In the genomic region with DNA sequence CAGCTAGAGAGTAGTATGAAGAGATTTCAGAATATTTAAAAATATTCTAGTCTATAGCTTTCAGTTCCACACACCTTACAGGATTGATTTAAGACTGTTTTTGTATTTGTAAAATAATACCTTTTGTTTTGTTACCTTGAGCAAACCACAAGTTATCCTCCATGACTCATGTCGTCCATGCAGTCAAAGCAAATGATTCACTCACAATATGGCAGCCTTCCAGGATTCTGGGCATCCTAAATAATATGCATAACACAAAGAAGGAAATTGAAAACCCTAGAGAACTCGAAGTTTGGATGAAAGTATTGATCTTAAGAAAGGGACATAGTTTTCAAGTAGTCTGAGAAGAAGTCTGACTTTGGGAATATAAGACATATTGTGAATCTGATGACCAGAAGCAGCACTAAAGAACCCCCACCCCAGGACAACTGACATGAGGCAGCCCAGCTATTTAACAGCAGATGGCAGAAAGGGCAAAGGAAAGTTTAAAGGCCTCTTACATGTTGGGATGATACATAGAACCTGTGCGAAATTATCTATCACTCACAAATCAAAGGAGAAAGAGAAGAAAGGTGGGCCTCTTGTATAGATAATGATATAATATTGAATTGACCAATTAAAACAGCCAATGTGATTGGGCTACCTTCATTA, we compare ENCODE assay signal across 13 cellular contexts.
A peak's percentile ranks its signal among the peaks of the same experiment; 100 is the strongest.
DNase-seq lines count a peak whose midpoint lies in the region; ATAC-seq and TF ChIP-seq lines count a peak whose summit lies in the region.
"Had no signal": no experiment of that assay in that cellular context is flagged by ENCODE, and none has a peak within 500 bp of the region (broad histone marks: within the 10 kb centered on the region; RNA-seq: fewer than 3 reads in every experiment).

No MANE protein-coding gene starts in this region.

- no peak overlapping the region for H3K4me3 ChIP-seq in SU-DHL-6 (ENCODE audit: insufficient read depth, low read length, poor library complexity, severe bottlenecking)
- no peak overlapping the region for H3K4me3 ChIP-seq in heart left ventricle
- H3K4me3 ChIP-seq: transverse colon had no signal

- no peak overlapping the region for H3K4me2 ChIP-seq in SU-DHL-6 (ENCODE audit: low read depth, low read length, poor library complexity, severe bottlenecking)

- intact Hi-C loops in heart left ventricle (cut with DNase I) (no loop called here), posterior cingulate gyrus (cut with DNase I) (no loop called here)

- 61 to 66% (median 63%) methylated on average over 3 of the region's 3 CpGs for WGBS in heart left ventricle, 4 donors

- no peaks in the 10 kb centered on the region for H3K4me1 ChIP-seq in heart left ventricle
- H3K4me1 ChIP-seq: transverse colon had no signal

- DNase-seq in COLO668 (lab: John Stamatoyannopoulos, UW; ENCODE audit: unreplicated experiment) = peak; percentile 38
- DNase-seq in HT1080 (ENCODE audit: low read depth) = peak; percentile 88
- DNase-seq in glomerular endothelial cell (ENCODE audit: extremely low read depth, low read depth, low spot score) = peak; percentile 50
- no peak for DNase-seq in heart left ventricle
- no peak for DNase-seq in activated T-cell treated with anti-CD3 and anti-CD28 coated beads, Interleukin-2, amount 50 U/mL, for 48 hours
- no peak for DNase-seq in posterior cingulate gyrus
- no peak for DNase-seq in activated naive CD4-positive, alpha-beta T cell treated with anti-CD3 and anti-CD28 coated beads, Interleukin-2, amount 50 U/mL, for 16 hours
- DNase-seq: activated CD4-positive, alpha-beta T cell treated with anti-CD3 and anti-CD28 coated beads for 36 hours; activated naive CD8-positive, alpha-beta T cell treated with anti-CD3 and anti-CD28 coated beads, Interleukin-2, amount 10 ng/mL, durations not matched to agents 7 days and 5 days; CD4-positive, CD25-positive, alpha-beta regulatory T cell; stimulated activated CD4-positive, alpha-beta T cell treated with anti-CD3 and anti-CD28 coated beads, Interleukin-4, amount 100 ng/mL, for 24 hours; transverse colon had no signal

- H3K9me2 ChIP-seq in SU-DHL-6 (replicated peaks; ENCODE audit: insufficient read depth, low read length) = no peaks in the 10 kb centered on the region

- H3K36me3 ChIP-seq in SU-DHL-6 (ENCODE audit: low read length) = no peaks in the 10 kb centered on the region
- H3K36me3 ChIP-seq in heart left ventricle = no peaks in the 10 kb centered on the region
- H3K36me3 ChIP-seq: transverse colon had no signal

- no peak overlapping the region for H3K27ac ChIP-seq in SU-DHL-6 (ENCODE audit: low read depth, low read length)
- no peak overlapping the region for H3K27ac ChIP-seq in heart left ventricle
- H3K27ac ChIP-seq: transverse colon had no signal

- peak overlapping the region; percentile 45 for H2AFZ ChIP-seq in SU-DHL-6 (ENCODE audit: low read depth, low read length, severe bottlenecking)

- ATAC-seq in heart left ventricle = no peak
- ATAC-seq: activated CD4-positive, alpha-beta T cell treated with anti-CD3 and anti-CD28 coated beads for 36 hours had no signal

- H3K79me2 ChIP-seq in SU-DHL-6 (ENCODE audit: insufficient read depth, low read length) = no peaks in the 10 kb centered on the region

- no peaks in the 10 kb centered on the region for H3F3A ChIP-seq in SU-DHL-6 (ENCODE audit: insufficient read depth)

- no peaks in the 10 kb centered on the region for H3K27me3 ChIP-seq in SU-DHL-6 (ENCODE audit: low read length)
- H3K27me3 ChIP-seq in heart left ventricle = no peaks in the 10 kb centered on the region
- H3K27me3 ChIP-seq: transverse colon had no signal

- no peaks in the 10 kb centered on the region for H3K9me3 ChIP-seq in SU-DHL-6 (ENCODE audit: insufficient read depth, low read length)
- H3K9me3 ChIP-seq in heart left ventricle = peaks cover 0 to 2% (median 0%) of the 10 kb centered on the region in 12 donors
- H3K9me3 ChIP-seq: transverse colon had no signal

- no peaks in the 10 kb centered on the region for H4K20me1 ChIP-seq in SU-DHL-6 (ENCODE audit: low read depth, low read length)

- TF ChIP-seq CTCF in SU-DHL-6 (IDR thresholded peaks at IDR 0.05; ENCODE audit: insufficient read depth, low read length, poor library complexity, severe bottlenecking) (no peak), heart left ventricle (IDR thresholded peaks at IDR 0.05) (no peak)

- TF ChIP-seq POLR2A in heart left ventricle (IDR thresholded peaks at IDR 0.05) = no peak

- no peak overlapping the region for H3K9ac ChIP-seq in SU-DHL-6 (ENCODE audit: low read length)

Comparison
In these comparisons a context has a peak if more than half of its experiments do, and no peak if none do; other contexts are left out.
1. DNase-seq: peak in COLO668 (single experiment), HT1080 (single experiment) and glomerular endothelial cell (single experiment); none in heart left ventricle (0 of 5), activated T-cell treated with anti-CD3 and anti-CD28 coated beads, Interleukin-2, amount 50 U/mL, for 48 hours (0 of 2), posterior cingulate gyrus (0 of 10) and activated naive CD4-positive, alpha-beta T cell treated with anti-CD3 and anti-CD28 coated beads, Interleukin-2, amount 50 U/mL, for 16 hours (single experiment).